17 cellular contexts compared by ENCODE assay signal in the genomic region with DNA sequence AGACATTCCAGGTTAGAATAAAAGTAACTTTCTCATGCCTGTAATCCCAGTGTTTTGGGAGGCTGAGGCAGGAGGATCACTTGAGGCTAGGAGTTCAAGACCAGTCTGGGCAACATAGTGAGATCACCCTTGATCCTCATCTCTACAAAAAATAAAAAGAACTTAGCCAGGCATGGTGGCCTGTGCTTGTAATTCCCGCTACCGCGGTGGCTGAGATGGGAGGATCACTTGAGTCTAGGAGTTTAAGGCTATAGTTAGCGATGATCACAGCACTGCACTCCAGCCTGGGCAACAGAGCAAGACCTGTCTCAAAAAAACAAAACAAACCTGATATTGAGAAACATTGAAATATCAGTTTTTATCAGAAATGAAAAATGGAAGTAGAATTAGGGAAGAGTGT.
"Had no signal": no experiment of that assay in that cellular context is flagged by ENCODE, and none has a peak within 500 bp of the region (broad histone marks: within the 10 kb centered on the region; RNA-seq: fewer than 3 reads in every experiment).

No MANE protein-coding gene starts in this region.

- DNase-seq: esophagus squamous epithelium; foreskin fibroblast; immature natural killer cell; kidney; left cardiac atrium; left ventricle myocardium superior; mesendoderm; naive thymus-derived CD4-positive, alpha-beta T cell; psoas muscle; retina; stimulated activated naive CD4-positive, alpha-beta T cell; stomach; substantia nigra; upper lobe of left lung had no signal

- H3K27ac Mint-ChIP-seq: immature natural killer cell; naive thymus-derived CD4-positive, alpha-beta T cell had no signal

- H3K4me3 Mint-ChIP-seq: immature natural killer cell; naive thymus-derived CD4-positive, alpha-beta T cell had no signal

- H3K27ac ChIP-seq: esophagus squamous epithelium, psoas muscle, stomach, upper lobe of left lung, vagina had no signal

- H3K9me3 ChIP-seq: esophagus squamous epithelium, psoas muscle, stomach, upper lobe of left lung, vagina had no signal

- ATAC-seq: left cardiac atrium; left ventricle myocardium superior; naive thymus-derived CD4-positive, alpha-beta T cell; psoas muscle; sciatic nerve had no signal

- H3K4me3 ChIP-seq: esophagus squamous epithelium, lung, psoas muscle, stomach, upper lobe of left lung, vagina had no signal

- H3K36me3 Mint-ChIP-seq: immature natural killer cell had no signal

- H3K36me3 ChIP-seq: esophagus squamous epithelium, stomach, upper lobe of left lung, vagina had no signal

- H3K27me3 ChIP-seq: vagina had no signal
